Comparison of ENCODE assay signal across 8 cellular contexts in the genomic region with DNA sequence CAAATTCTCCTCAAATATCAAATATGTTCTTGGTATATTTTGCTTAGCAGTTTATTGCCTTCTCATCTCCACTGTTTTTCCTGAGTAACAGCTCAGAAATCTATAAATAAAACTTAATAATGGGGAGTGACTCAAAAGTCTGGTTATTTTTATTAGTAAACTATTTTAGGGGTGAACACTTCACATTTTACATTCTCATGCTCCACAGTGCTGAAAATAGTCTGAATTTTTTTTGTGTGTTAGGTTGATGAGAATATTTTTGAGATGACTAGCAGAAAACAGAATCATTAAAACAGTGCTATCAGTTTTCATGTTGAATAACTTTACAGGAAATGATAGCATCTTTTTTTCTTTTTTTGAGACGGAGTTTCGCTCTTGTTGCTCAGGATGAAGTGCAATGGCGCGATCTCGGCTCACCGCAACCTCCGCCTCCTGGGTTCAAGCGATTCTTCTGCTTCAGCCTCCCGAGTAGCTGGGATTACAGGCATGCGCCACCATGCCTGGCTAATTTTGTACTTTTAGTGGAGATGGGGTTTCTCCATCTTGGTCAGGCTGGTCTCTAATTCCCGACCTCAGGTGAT.
DNase-seq lines count a peak whose midpoint lies in the region; TF ChIP-seq lines count a peak whose summit lies in the region.
"Not testable (repeated sequence)": the region's sequence is repeated elsewhere in the genome, so short reads cannot be mapped to it uniquely, and the experiment has no call there.

No MANE protein-coding gene starts in this region.

- H3K27ac ChIP-seq in PC-9 (peak overlapping the region; percentile 16; the same call in 1 of the 2 replicates), osteoblast (ENCODE audit: low read depth, low read length) (peak overlapping the region; percentile 73), tibial artery (peak overlapping the region; percentile 7 to 43)

- POLR2A ChIA-PET in PC-9 (lab: Charles Lee; ENCODE audit: unreplicated experiment), result interaction anchor here (0.7 kb wide), 1 partner anchor 247 kb away, joined by 3 read pairs; no protein-coding TSS in a partner anchor

- H3K4me2 ChIP-seq in PC-9, result not testable (repeated sequence)
- H3K4me2 ChIP-seq in osteoblast (ENCODE audit: insufficient read depth, low read length), result peak overlapping the region; percentile 46

- peaks cover 40% of the 10 kb centered on the region for H3F3A ChIP-seq in PC-9 (ENCODE audit: insufficient read depth, low read depth)

- not testable (repeated sequence) for H3K9me3 ChIP-seq in PC-9 (ENCODE audit: insufficient read depth, low read depth); osteoblast (ENCODE audit: low read depth, low read length); tibial artery

- not testable (repeated sequence) for H3K4me3 ChIP-seq in AG09309 (ENCODE audit: control insufficient read depth, low read depth, low read length); PC-9; fibroblast of the aortic adventitia (ENCODE audit: low read depth, low read length); osteoblast (ENCODE audit: insufficient read depth, low read length); tibial artery

- H3K4me1 ChIP-seq in PC-9 (replicated peaks; ENCODE audit: insufficient read depth) (peaks cover 72% of the 10 kb centered on the region), osteoblast (ENCODE audit: insufficient read depth, low read length) (peaks cover 58% of the 10 kb centered on the region), tibial artery (peaks cover 0 to 55% (median 24%) of the 10 kb centered on the region in 4 donors)

- not testable (repeated sequence) for TF ChIP-seq CTCF in AG09309 (IDR thresholded peaks at IDR 0.05; ENCODE audit: control insufficient read depth, insufficient read depth, low read depth, low read length, missing control alignments); PC-9 (conservative IDR thresholded peaks at IDR 0.05); fibroblast of the aortic adventitia (IDR thresholded peaks at IDR 0.05; ENCODE audit: insufficient read depth, low read length); osteoblast (IDR thresholded peaks at IDR 0.05; ENCODE audit: extremely low read depth, low read depth, low read length); tibial artery (IDR thresholded peaks at IDR 0.05)

- not testable (repeated sequence) for H3K9me2 ChIP-seq in PC-9 (ENCODE audit: insufficient read depth)

- BruUV-seq in PC-9 (replicated peaks; lab: Mats Ljungman, UMichigan), result not testable (repeated sequence)

- DNase-seq in AG09309 (ENCODE audit: low read depth) (peak; percentile 85), GM04504 (ENCODE audit: low read depth) (peak; percentile 55), amniotic epithelial cell (ENCODE audit: low read depth) (peak; percentile 56), fibroblast of the aortic adventitia (ENCODE audit: low read depth) (peak; percentile 47), osteoblast (ENCODE audit: insufficient read length, low spot score, missing footprints) (peak; percentile 3)
- DNase-seq in PC-9, tibial artery: not testable (repeated sequence)
- DNase-seq in activated CD4-positive, alpha-beta T cell treated with anti-CD3 and anti-CD28 coated beads, Interleukin-2, amount 50 U/mL, for 48 hours, result peak; percentile 35 to 48

- H3K36me3 ChIP-seq in PC-9 (ENCODE audit: low read depth); osteoblast (ENCODE audit: insufficient read depth, low read length); tibial artery: not testable (repeated sequence)

- H2AFZ ChIP-seq in PC-9; osteoblast (ENCODE audit: low read length): not testable (repeated sequence)

- H3K27me3 ChIP-seq in PC-9 (ENCODE audit: insufficient read depth, low read depth); osteoblast (ENCODE audit: insufficient read depth, low read length); tibial artery: not testable (repeated sequence)

- H4K20me1 ChIP-seq in PC-9 (ENCODE audit: insufficient read depth); osteoblast (ENCODE audit: insufficient read depth, low read length): not testable (repeated sequence)

- intact Hi-C loops in PC-9 (cut with micrococcal nuclease; ENCODE audit: unreplicated experiment); tibial artery (cut with DNase I; ENCODE audit: low total_unique reads): not testable (repeated sequence)

- not testable (repeated sequence) for H3K79me2 ChIP-seq in PC-9 (ENCODE audit: low read depth); osteoblast (ENCODE audit: insufficient read depth, low read length)

- CTCF ChIA-PET in PC-9 (lab: Charles Lee), result interaction anchor here (0.5 kb wide), 1 partner anchor 377 kb away, joined by 3 read pairs; no protein-coding TSS in a partner anchor

Comparison
In these comparisons a context has a peak if more than half of its experiments do, and no peak if none do; other contexts are left out.
1. H3K27ac ChIP-seq: peak in every context shown above with its lines; median percentile 73 in osteoblast; 25 in tibial artery; 16 in PC-9.